ENCODE assay signal across 1 cellular context in the genomic region with DNA sequence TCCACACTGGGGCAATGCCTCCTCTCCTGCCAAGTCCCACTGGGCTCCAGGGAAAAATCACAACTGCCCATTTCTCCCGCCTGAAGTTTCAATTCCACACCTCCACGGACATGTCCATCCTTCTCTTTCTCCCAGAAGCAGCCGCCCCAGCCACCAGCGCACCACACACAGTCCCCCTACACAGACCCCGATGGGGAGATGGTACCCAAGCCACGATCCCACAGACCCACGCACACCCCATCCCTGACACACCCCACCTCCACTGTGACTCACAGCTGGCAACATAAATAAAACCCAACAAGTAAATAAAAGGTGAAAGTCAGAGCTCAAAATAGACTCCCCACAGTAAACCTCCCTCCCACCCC.
TF ChIP-seq lines count a peak whose summit lies in the region.

No MANE protein-coding gene starts in this region.

TF ChIP-seq in H1, 55 proteins besides CTCF, POLR2A, EP300 and RAD21:
- TF ChIP-seq SIRT6 (IDR thresholded peaks at IDR 0.05; ENCODE audit: low read length) = no peak
- TF ChIP-seq ZNF274 (IDR thresholded peaks at IDR 0.05; ENCODE audit: borderline replicate concordance, extremely low read depth, low read length) = no peak
- TF ChIP-seq, protein P1, sequence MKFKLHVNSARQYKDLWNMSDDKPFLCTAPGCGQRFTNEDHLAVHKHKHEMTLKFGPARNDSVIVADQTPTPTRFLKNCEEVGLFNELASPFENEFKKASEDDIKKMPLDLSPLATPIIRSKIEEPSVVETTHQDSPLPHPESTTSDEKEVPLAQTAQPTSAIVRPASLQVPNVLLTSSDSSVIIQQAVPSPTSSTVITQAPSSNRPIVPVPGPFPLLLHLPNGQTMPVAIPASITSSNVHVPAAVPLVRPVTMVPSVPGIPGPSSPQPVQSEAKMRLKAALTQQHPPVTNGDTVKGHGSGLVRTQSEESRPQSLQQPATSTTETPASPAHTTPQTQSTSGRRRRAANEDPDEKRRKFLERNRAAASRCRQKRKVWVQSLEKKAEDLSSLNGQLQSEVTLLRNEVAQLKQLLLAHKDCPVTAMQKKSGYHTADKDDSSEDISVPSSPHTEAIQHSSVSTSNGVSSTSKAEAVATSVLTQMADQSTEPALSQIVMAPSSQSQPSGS (IDR thresholded peaks at IDR 0.05; ENCODE audit: low read length) = no peak
- no peak for TF ChIP-seq HDAC2 (IDR thresholded peaks at IDR 0.05; ENCODE audit: borderline replicate concordance in 1 of 2, low read depth in 2 of 2, low read length in 2 of 2)
- TF ChIP-seq RBBP5 (IDR thresholded peaks at IDR 0.05; ENCODE audit: borderline replicate concordance, low read depth, low read length) = no peak
- no peak for TF ChIP-seq SAP30 (IDR thresholded peaks at IDR 0.05; ENCODE audit: insufficient read depth, insufficient replicate concordance, low read length)
- no peak for TF ChIP-seq CEBPB (IDR thresholded peaks at IDR 0.05; ENCODE audit: low read depth, low read length)
- TF ChIP-seq TCF12 (IDR thresholded peaks at IDR 0.05; ENCODE audit: low read depth, low read length) = no peak
- no peak for TF ChIP-seq TEAD4 (IDR thresholded peaks at IDR 0.05; ENCODE audit: low read depth, low read length)
- TF ChIP-seq FOSL1 (IDR thresholded peaks at IDR 0.05; ENCODE audit: insufficient read depth, low read depth, low read length) = no peak
- no peak for TF ChIP-seq POU5F1 (IDR thresholded peaks at IDR 0.05; ENCODE audit: low read depth, low read length)
- TF ChIP-seq RFX5 (IDR thresholded peaks at IDR 0.05; ENCODE audit: borderline replicate concordance, low read depth, low read length) = no peak
- TF ChIP-seq SIX5 (IDR thresholded peaks at IDR 0.05; ENCODE audit: low read depth, low read length) = no peak
- TF ChIP-seq TAF1 (IDR thresholded peaks at IDR 0.05; ENCODE audit: low read depth, low read length) = no peak
- no peak for TF ChIP-seq MAFK (IDR thresholded peaks at IDR 0.05; ENCODE audit: low read depth, low read length)
- no peak for TF ChIP-seq RNF2 (IDR thresholded peaks at IDR 0.05; ENCODE audit: borderline replicate concordance, low read depth, low read length, missing control alignments, poor library complexity, severe bottlenecking)
- no peak for TF ChIP-seq SP1 (IDR thresholded peaks at IDR 0.05; ENCODE audit: low read depth, low read length)
- no peak for TF ChIP-seq EGR1 (IDR thresholded peaks at IDR 0.05; ENCODE audit: borderline replicate concordance, low read depth, low read length)
- TF ChIP-seq CBX8 (IDR thresholded peaks at IDR 0.05; ENCODE audit: borderline replicate concordance, low read depth, low read length) = no peak
